15 cellular contexts compared by ENCODE assay signal in genomic region chr12:48078901-48079300, GRCh38. TPM values are rescaled to one million over a fixed set of nuclear protein-coding genes. Genes with fewer than 3 reads are reported as not detected.
DNase-seq lines count a peak whose midpoint lies in the region; ATAC-seq and TF ChIP-seq lines count a peak whose summit lies in the region.
"Had no signal": no experiment of that assay in that cellular context is flagged by ENCODE, and none has a peak within 500 bp of the region (broad histone marks: within the 10 kb centered on the region; RNA-seq: fewer than 3 reads in every experiment).

No MANE protein-coding gene starts in this region.

- ATAC-seq in HG02852 (IDR thresholded peaks at IDR 0.05; ENCODE audit: unreplicated experiment) (no peak), GM18873 (IDR thresholded peaks at IDR 0.05; ENCODE audit: low FRiP score, unreplicated experiment) (no peak), GM18519 (IDR thresholded peaks at IDR 0.05; ENCODE audit: low FRiP score, unreplicated experiment) (no peak)

- H3K36me3 ChIP-seq in adipocyte (ENCODE audit: control insufficient read depth, insufficient read depth, low read length, severe bottlenecking): peaks cover 18% of the 10 kb centered on the region

- H3K9me3 Mint-ChIP-seq in progenitor cell of endocrine pancreas (ENCODE audit: low read depth): peaks cover 8% of the 10 kb centered on the region

- no peaks in the 10 kb centered on the region for H3K27me3 Mint-ChIP-seq in progenitor cell of endocrine pancreas

- H3K4me1 ChIP-seq in adipocyte (ENCODE audit: control insufficient read depth, insufficient read depth, low read length): peaks cover 19% of the 10 kb centered on the region
- H3K4me1 ChIP-seq: parathyroid adenoma had no signal

- no peaks in the 10 kb centered on the region for H3K27me3 ChIP-seq in adipocyte (replicated peaks; ENCODE audit: control insufficient read depth, insufficient read depth, low read length)

- peaks cover 23% of the 10 kb centered on the region for H3K36me3 Mint-ChIP-seq in progenitor cell of endocrine pancreas (ENCODE audit: insufficient read depth)

- DNase-seq in AG08395 (ENCODE audit: low spot score): peak; percentile 17
- peak; percentile 42 for DNase-seq in HT1080 (ENCODE audit: low read depth)
- peak; percentile 65 for DNase-seq in adipocyte (ENCODE audit: low read depth)
- peak; percentile 63 for DNase-seq in fibroblast of villous mesenchyme (ENCODE audit: low read depth)
- DNase-seq in progenitor cell of endocrine pancreas (ENCODE audit: low spot score, unreplicated experiment): no peak
- DNase-seq: activated T-cell treated with anti-CD3 and anti-CD28 coated beads, Interleukin-2, amount 50 U/mL, for 1 hour; COR-L47; GDM1; NCI-H1048; NCI-H82; stimulated activated CD4-positive, alpha-beta T cell treated with anti-CD3 and anti-CD28 coated beads, Interleukin-15, amount 100 ng/mL, for 24 hours had no signal

- TF ChIP-seq CTCF in fibroblast of villous mesenchyme (IDR thresholded peaks at IDR 0.05; ENCODE audit: insufficient read depth, low read depth, low read length) (no peak), progenitor cell of endocrine pancreas (IDR thresholded peaks at IDR 0.05; ENCODE audit: unreplicated experiment) (no peak)

- peak overlapping the region; percentile 78 for H3K9ac ChIP-seq in adipocyte (ENCODE audit: low read length)
- H3K9ac ChIP-seq: parathyroid adenoma had no signal

- no peak overlapping the region for H3K4me3 Mint-ChIP-seq in progenitor cell of endocrine pancreas (ENCODE audit: low read depth)

- H3K4me3 ChIP-seq in adipocyte (ENCODE audit: low read length) (no peak overlapping the region), fibroblast of villous mesenchyme (ENCODE audit: low read depth, low read length) (no peak overlapping the region)

- H3K27ac Mint-ChIP-seq in progenitor cell of endocrine pancreas: no peak overlapping the region

- H3K9me3 ChIP-seq in adipocyte (ENCODE audit: control insufficient read depth, low read length): no peaks in the 10 kb centered on the region

- no peaks in the 10 kb centered on the region for H3K4me1 Mint-ChIP-seq in progenitor cell of endocrine pancreas (ENCODE audit: low read depth)

RNA-seq across cellular contexts. Expression of gene SENP1, which starts 27.0 kb away (rescaled TPM):
- 18.0 and 27.5 TPM in 2 replicates for total RNA-seq in HT1080 (2014; rRNA removed; shearing (Covaris generic))
- 14.3 and 19.5 TPM in 2 replicates for polyA plus RNA-seq in HT1080 (2015; cell fraction: cytosol; rRNA removed)
- polyA plus RNA-seq in HT1080 (2015; cell fraction: nucleus; rRNA removed): 18.3 and 21.6 TPM in 2 replicates
- total RNA-seq in fibroblast of villous mesenchyme (28.3 and 35.8 TPM in 2 replicates), progenitor cell of endocrine pancreas (34.9 and 38.4 TPM in 2 replicates)

RNA-seq across cellular contexts. Expression of gene PFKM, which starts 40.3 kb away (rescaled TPM):
- 60.4 and 60.9 TPM in 2 replicates for total RNA-seq in HT1080 (2014; rRNA removed; shearing (Covaris generic))
- polyA plus RNA-seq in HT1080 (2015; cell fraction: cytosol; rRNA removed): 49.0 and 55.1 TPM in 2 replicates
- 126 and 135 TPM in 2 replicates for polyA plus RNA-seq in HT1080 (2015; cell fraction: nucleus; rRNA removed)
- total RNA-seq in fibroblast of villous mesenchyme (54.4 and 83.8 TPM in 2 replicates), progenitor cell of endocrine pancreas (132 and 141 TPM in 2 replicates)
